15 cellular contexts compared by ENCODE assay signal in the genomic region with DNA sequence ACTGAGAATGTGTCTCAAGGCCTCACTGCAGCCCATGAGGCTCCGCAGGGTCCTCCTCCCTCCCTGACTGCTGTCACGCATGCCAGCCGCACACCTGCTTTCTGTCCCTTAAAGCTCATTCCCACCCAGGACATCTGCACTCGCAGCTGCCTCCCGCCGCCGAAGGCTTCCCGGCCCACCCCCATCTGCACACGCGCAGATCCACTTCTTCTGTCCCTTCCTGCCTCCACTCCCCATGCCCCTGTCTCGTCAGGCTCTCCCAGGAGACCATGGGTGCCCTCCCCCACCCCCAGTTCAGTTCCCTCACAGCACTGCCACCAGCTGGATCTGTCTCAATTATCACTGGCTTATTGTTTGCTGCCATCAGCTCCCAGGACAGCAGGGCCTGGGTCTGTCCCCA.
A peak's percentile ranks its signal among the peaks of the same experiment; 100 is the strongest.
DNase-seq lines count a peak whose midpoint lies in the region; ATAC-seq and TF ChIP-seq lines count a peak whose summit lies in the region.
"Had no signal": no experiment of that assay in that cellular context is flagged by ENCODE, and none has a peak within 500 bp of the region (broad histone marks: within the 10 kb centered on the region; RNA-seq: fewer than 3 reads in every experiment).

No MANE protein-coding gene starts in this region.

- DNase-seq in D341Med (ENCODE audit: low spot score) (peak; percentile 91), NCI-H69 (lab: John Stamatoyannopoulos, UW) (peak; percentile 50), mesothelial cell of epicardium (ENCODE audit: low spot score in 2 of 2, unreplicated experiment in 2 of 2) (no peak), amygdala (lab: John Stamatoyannopoulos, UW) (no peak), ureter (ENCODE audit: low spot score) (no peak)
- DNase-seq: activated CD8-positive, alpha-beta memory T cell treated with anti-CD3 and anti-CD28 coated beads, Interleukin-2, amount 50 U/mL, for 48 hours; CD4-positive, CD25-positive, alpha-beta regulatory T cell; central memory CD4-positive, alpha-beta T cell; HFFc6; stomach; T-cell had no signal

- peaks cover 15% of the 10 kb centered on the region for H3K4me1 Mint-ChIP-seq in mesothelial cell of epicardium
- H3K4me1 Mint-ChIP-seq: CD4-positive, CD25-positive, alpha-beta regulatory T cell; T-cell had no signal

- H3K4me3 ChIP-seq in HEK293 (ENCODE audit: low read depth, low read length), result no peak overlapping the region
- H3K4me3 ChIP-seq: stomach had no signal

- no peak for ATAC-seq in GM19351 (IDR thresholded peaks at IDR 0.05; ENCODE audit: unreplicated experiment)
- ATAC-seq: activated CD4-positive, CD25-positive, alpha-beta regulatory T cell treated with anti-CD3 and anti-CD28 coated beads, Interleukin-2, amount 50 U/mL, for 24 hours; T-cell had no signal

- H3K27me3 Mint-ChIP-seq in mesothelial cell of epicardium (ENCODE audit: low read depth), result no peaks in the 10 kb centered on the region
- H3K27me3 Mint-ChIP-seq: activated naive CD8-positive, alpha-beta T cell had no signal

- POLR2A ChIA-PET in HEK293 (lab: Yijun Ruan, JAX), result no interaction called here

- CTCF ChIA-PET in HEK293 (lab: Yijun Ruan, JAX), result interaction anchor here (0.7 to 3.7 kb wide), 3 partner anchors 69 to 162 kb away, joined by 5 to 40 read pairs (median 6); no protein-coding TSS in a partner anchor

- H3K36me3 Mint-ChIP-seq in mesothelial cell of epicardium, result no peaks in the 10 kb centered on the region
- H3K36me3 Mint-ChIP-seq: activated naive CD8-positive, alpha-beta T cell; CD4-positive, CD25-positive, alpha-beta regulatory T cell; T-cell had no signal

- TF ChIP-seq CTCF in HEK293 (tag by site-specific recombination; IDR thresholded peaks at IDR 0.05), result no peak
- TF ChIP-seq CTCF in mesothelial cell of epicardium (IDR thresholded peaks at IDR 0.05; ENCODE audit: unreplicated experiment), result no peak

- H3K36me3 ChIP-seq in HEK293 (ENCODE audit: control insufficient read depth in 2 of 2, insufficient read depth in 1 of 2, low read length in 2 of 2), result no peaks in the 10 kb centered on the region

- H3K27ac Mint-ChIP-seq in mesothelial cell of epicardium, result peak overlapping the region; percentile 40
- H3K27ac Mint-ChIP-seq: activated naive CD8-positive, alpha-beta T cell; CD4-positive, CD25-positive, alpha-beta regulatory T cell; HFFc6; T-cell had no signal

- no peak overlapping the region for H3K27ac ChIP-seq in HEK293 (ENCODE audit: extremely low read depth, low read depth, low read length)
- H3K27ac ChIP-seq: stomach had no signal

- H3K9me3 ChIP-seq in HEK293 (ENCODE audit: control insufficient read depth, insufficient read depth, low read depth, low read length), result no peaks in the 10 kb centered on the region
- H3K9me3 ChIP-seq: stomach had no signal

- no peak overlapping the region for H3K4me3 Mint-ChIP-seq in mesothelial cell of epicardium
- H3K4me3 Mint-ChIP-seq: activated naive CD8-positive, alpha-beta T cell; HFFc6; T-cell had no signal

- H3K9me3 Mint-ChIP-seq in mesothelial cell of epicardium, result no peaks in the 10 kb centered on the region
- H3K9me3 Mint-ChIP-seq: CD4-positive, CD25-positive, alpha-beta regulatory T cell; HFFc6; T-cell had no signal

- H3K4me1 ChIP-seq in HEK293 (ENCODE audit: control insufficient read depth, insufficient read depth, low read length), result no peaks in the 10 kb centered on the region

TF ChIP-seq in HEK293, 187 proteins besides CTCF, POLR2A, EP300 and RAD21:
- TF ChIP-seq OSR2 (tag by site-specific recombination; IDR thresholded peaks at IDR 0.05) (no peak), ZNF791 (tag by site-specific recombination; IDR thresholded peaks at IDR 0.05) (no peak), ZNF560 (tag by site-specific recombination; IDR thresholded peaks at IDR 0.05; ENCODE audit: borderline replicate concordance) (no peak), ZBTB10 (tag by site-specific recombination; IDR thresholded peaks at IDR 0.05) (no peak), ZBTB17 (tag by site-specific recombination; IDR thresholded peaks at IDR 0.05) (0 out of 2 replicates have a peak, but pooled peaks have one; percentile 16), ZNF600 (tag by site-specific recombination; IDR thresholded peaks at IDR 0.05) (peak; percentile 74), ZNF529 (tag by site-specific recombination; IDR thresholded peaks at IDR 0.05; ENCODE audit: insufficient replicate concordance) (no peak)
- TF ChIP-seq, protein P1, sequence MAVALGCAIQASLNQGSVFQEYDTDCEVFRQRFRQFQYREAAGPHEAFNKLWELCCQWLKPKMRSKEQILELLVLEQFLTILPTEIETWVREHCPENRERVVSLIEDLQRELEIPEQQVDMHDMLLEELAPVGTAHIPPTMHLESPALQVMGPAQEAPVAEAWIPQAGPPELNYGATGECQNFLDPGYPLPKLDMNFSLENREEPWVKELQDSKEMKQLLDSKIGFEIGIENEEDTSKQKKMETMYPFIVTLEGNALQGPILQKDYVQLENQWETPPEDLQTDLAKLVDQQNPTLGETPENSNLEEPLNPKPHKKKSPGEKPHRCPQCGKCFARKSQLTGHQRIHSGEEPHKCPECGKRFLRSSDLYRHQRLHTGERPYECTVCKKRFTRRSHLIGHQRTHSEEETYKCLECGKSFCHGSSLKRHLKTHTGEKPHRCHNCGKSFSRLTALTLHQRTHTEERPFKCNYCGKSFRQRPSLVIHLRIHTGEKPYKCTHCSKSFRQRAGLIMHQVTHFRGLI (tag by site-specific recombination; IDR thresholded peaks at IDR 0.05), result no peak

Comparison
In these comparisons a context has a peak if more than half of its experiments do, and no peak if none do; other contexts are left out.
1. DNase-seq: peak in D341Med (single experiment) and NCI-H69 (single experiment); none in mesothelial cell of epicardium (0 of 2), amygdala (0 of 56) and ureter (single experiment).